In the genomic region with DNA sequence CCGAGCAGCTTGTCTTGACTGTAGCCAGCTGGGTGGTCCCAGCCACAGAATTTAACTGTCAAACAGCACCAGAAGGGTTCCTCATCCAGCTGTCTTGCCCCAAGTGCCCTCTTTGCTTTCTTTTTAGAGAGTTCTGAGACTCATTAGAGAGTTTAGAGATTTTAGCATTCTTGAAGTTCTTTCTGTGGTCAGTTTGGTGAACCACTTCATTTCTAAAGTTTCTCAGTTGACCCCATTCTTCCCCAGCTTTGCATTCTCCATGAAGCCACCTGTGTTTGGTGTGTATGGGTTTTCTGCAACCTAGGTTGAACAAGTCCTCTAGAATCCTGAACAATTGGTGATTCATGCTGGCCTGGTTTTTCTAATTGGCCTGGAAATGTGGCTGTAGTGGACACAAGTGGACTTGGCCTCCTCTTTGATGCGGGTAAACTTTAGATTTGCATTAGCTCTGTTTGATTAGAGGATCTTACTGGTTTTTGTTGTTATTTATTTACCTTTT, we compare ENCODE assay signal across 9 cellular contexts. TPM values are rescaled to one million over a fixed set of nuclear protein-coding genes. Genes with fewer than 3 reads are reported as not detected.
A peak's percentile ranks its signal among the peaks of the same experiment; 100 is the strongest.
DNase-seq lines count a peak whose midpoint lies in the region; ATAC-seq and TF ChIP-seq lines count a peak whose summit lies in the region.
"Had no signal": no experiment of that assay in that cellular context is flagged by ENCODE, and none has a peak within 500 bp of the region (broad histone marks: within the 10 kb centered on the region; RNA-seq: fewer than 3 reads in every experiment).

No MANE protein-coding gene starts in this region.

- H3K4me3 ChIP-seq in SJSA1 (no peak overlapping the region), mucosa of descending colon (no peak overlapping the region)

- DNase-seq in SJSA1 (ENCODE audit: low read depth in 1 of 2, low spot score in 2 of 2) (peak; percentile 92 to 96), left lobe of liver (ENCODE audit: low spot score) (no peak), mucosa of descending colon (no peak), iPS-NIHi11 (ENCODE audit: low spot score) (no peak), SIG-M5 (lab: John Stamatoyannopoulos, UW) (no peak), medulla oblongata (ENCODE audit: extremely low spot score) (no peak)
- DNase-seq: activated B cell treated with CpG ODN at 0.5 μM for 24 hours had no signal

- no peaks in the 10 kb centered on the region for H3K9me3 ChIP-seq in SJSA1 (replicated peaks)
- no peaks in the 10 kb centered on the region for H3K9me3 ChIP-seq in mucosa of descending colon

- TF ChIP-seq CTCF in mucosa of descending colon (IDR thresholded peaks at IDR 0.05): no peak

- H3K4me1 ChIP-seq in SJSA1 (replicated peaks) (peaks cover 74% of the 10 kb centered on the region), mucosa of descending colon (ENCODE audit: low read depth) (peaks cover 44% of the 10 kb centered on the region)

- intact Hi-C loops in mucosa of descending colon (cut with DNase I, micrococcal nuclease): no loop called here

- H3K27me3 ChIP-seq in SJSA1 (replicated peaks): no peaks in the 10 kb centered on the region

- H3K27ac ChIP-seq in SJSA1: peak overlapping the region; percentile 86

- H3K36me3 ChIP-seq in SJSA1 (peaks cover 11% of the 10 kb centered on the region; the same call in 1 of the 2 replicates), mucosa of descending colon (ENCODE audit: low read depth) (no peaks in the 10 kb centered on the region)

- peak; percentile 93 for ATAC-seq in GM18867 (IDR thresholded peaks at IDR 0.05; ENCODE audit: unreplicated experiment)
- peak; percentile 94 for ATAC-seq in HG02852 (IDR thresholded peaks at IDR 0.05; ENCODE audit: unreplicated experiment)
- peak; percentile 45 for ATAC-seq in left lobe of liver
- no peak for ATAC-seq in mucosa of descending colon

RNA-seq across cellular contexts. Expression of a gene that starts 33.7 kb away (rescaled TPM):
- 130 and 207 TPM in 2 replicates for total RNA-seq in SJSA1 (2014; rRNA removed; shearing (Covaris generic))
- 52.8 TPM for total RNA-seq in left lobe of liver
- total RNA-seq in mucosa of descending colon: 100 to 1,000 TPM; 256 to 555 (median 357) TPM

Comparison
In these comparisons a context has a peak if more than half of its experiments do, and no peak if none do; other contexts are left out.
1. DNase-seq: peak in SJSA1 (2 of 2); none in left lobe of liver (single experiment), mucosa of descending colon (0 of 3), iPS-NIHi11 (single experiment), SIG-M5 (single experiment) and medulla oblongata (single experiment).